Comparison of ENCODE assay signal across 21 cellular contexts in genomic region chr15:35514759-35515158, GRCh38. TPM values are rescaled to one million over a fixed set of nuclear protein-coding genes. Genes with fewer than 3 reads are reported as not detected.
DNase-seq lines count a peak whose midpoint lies in the region; ATAC-seq and TF ChIP-seq lines count a peak whose summit lies in the region.
"Had no signal": no experiment of that assay in that cellular context is flagged by ENCODE, and none has a peak within 500 bp of the region (broad histone marks: within the 10 kb centered on the region; RNA-seq: fewer than 3 reads in every experiment).

No MANE protein-coding gene starts in this region.

- in situ Hi-C loops in astrocyte of the spinal cord (cut with HindIII; ENCODE audit: low sequenced_read_pairs): no loop called here

- no peak for TF ChIP-seq POLR2A in uterus (IDR thresholded peaks at IDR 0.05)

- TF ChIP-seq CTCF in astrocyte of the spinal cord (IDR thresholded peaks at IDR 0.05; ENCODE audit: low read depth, low read length): no peak
- no peak for TF ChIP-seq CTCF in uterus (IDR thresholded peaks at IDR 0.05)

- no peaks in the 10 kb centered on the region for H3K36me3 ChIP-seq in uterus
- H3K36me3 ChIP-seq: esophagus muscularis mucosa, Peyer's patch, right lobe of liver had no signal

- H3K27ac ChIP-seq in uterus: no peak overlapping the region
- H3K27ac ChIP-seq: esophagus muscularis mucosa, parathyroid adenoma, Peyer's patch, right lobe of liver had no signal

- DNase-seq in HCEC 1CT (peak; percentile 61), astrocyte of the spinal cord (ENCODE audit: low read depth, low spot score) (peak; percentile 15), fibroblast of the conjunctiva (ENCODE audit: low read depth) (peak; percentile 4), COR-L47 (lab: John Stamatoyannopoulos, UW) (no peak), uterus (no peak), NCI-H2227 treated with DMSO at 0.1 percent for 48 hours (lab: John Stamatoyannopoulos, UW) (no peak)
- DNase-seq: activated CD4-positive, alpha-beta T cell treated with anti-CD3 and anti-CD28 coated beads, Interleukin-2, amount 50 U/mL, for 1 hour; CD8-positive, alpha-beta T cell; DMS53; effector memory CD8-positive, alpha-beta T cell; naive thymus-derived CD4-positive, alpha-beta T cell; NCI-H2081; NCI-H446; NK-92 treated with Interleukin-12 subunit alpha and Interleukin-12 subunit beta, amount 100 ng/mL, for 24 hours; Peyer's patch; right lobe of liver; stimulated activated CD4-positive, alpha-beta T cell treated with anti-CD3 and anti-CD28 coated beads, Interleukin-15, amount 100 ng/mL, for 24 hours had no signal

- intact Hi-C loops in uterus (cut with DNase I; ENCODE audit: low total_unique reads): no loop called here

- no peaks in the 10 kb centered on the region for H3K9me3 ChIP-seq in uterus
- H3K9me3 ChIP-seq: esophagus muscularis mucosa, Peyer's patch, right lobe of liver had no signal

- no peak for ATAC-seq in GM18868 (IDR thresholded peaks at IDR 0.05; ENCODE audit: unreplicated experiment)
- ATAC-seq: CD8-positive, alpha-beta T cell; effector memory CD8-positive, alpha-beta T cell; left lobe of liver; naive thymus-derived CD4-positive, alpha-beta T cell; right lobe of liver had no signal

- no peaks in the 10 kb centered on the region for H3K4me1 ChIP-seq in uterus
- H3K4me1 ChIP-seq: parathyroid adenoma, Peyer's patch, right lobe of liver had no signal

- no peak overlapping the region for H3K4me3 ChIP-seq in astrocyte of the spinal cord (ENCODE audit: low read depth, low read length)
- H3K4me3 ChIP-seq in uterus: no peak overlapping the region
- H3K4me3 ChIP-seq: esophagus muscularis mucosa, Peyer's patch, right lobe of liver had no signal

- no peaks in the 10 kb centered on the region for H3K27me3 ChIP-seq in uterus
- H3K27me3 ChIP-seq: esophagus muscularis mucosa, Peyer's patch, right lobe of liver had no signal

RNA-seq across cellular contexts. Expression of gene DPH6, which starts 31.2 kb away (rescaled TPM):
- 100 to 1,000 TPM in 1 of 4 donors, 10 to 100 TPM in 3; 19.0 to 169 (median 36.2) TPM for total RNA-seq in uterus

Comparison
In these comparisons a context has a peak if more than half of its experiments do, and no peak if none do; other contexts are left out.
1. DNase-seq: peak in HCEC 1CT (single experiment), astrocyte of the spinal cord (single experiment) and fibroblast of the conjunctiva (single experiment); none in COR-L47 (single experiment), uterus (0 of 2) and NCI-H2227 treated with DMSO at 0.1 percent for 48 hours (single experiment).